ENCODE assay signal across 1 cellular context in genomic region chr20:35953411-35954199, GRCh38.
TF ChIP-seq lines count a peak whose summit lies in the region.

No MANE protein-coding gene starts in this region.

TF ChIP-seq in WTC11, 78 proteins besides CTCF, POLR2A, EP300 and RAD21 (continued from another document):
- TF ChIP-seq, protein P1, sequence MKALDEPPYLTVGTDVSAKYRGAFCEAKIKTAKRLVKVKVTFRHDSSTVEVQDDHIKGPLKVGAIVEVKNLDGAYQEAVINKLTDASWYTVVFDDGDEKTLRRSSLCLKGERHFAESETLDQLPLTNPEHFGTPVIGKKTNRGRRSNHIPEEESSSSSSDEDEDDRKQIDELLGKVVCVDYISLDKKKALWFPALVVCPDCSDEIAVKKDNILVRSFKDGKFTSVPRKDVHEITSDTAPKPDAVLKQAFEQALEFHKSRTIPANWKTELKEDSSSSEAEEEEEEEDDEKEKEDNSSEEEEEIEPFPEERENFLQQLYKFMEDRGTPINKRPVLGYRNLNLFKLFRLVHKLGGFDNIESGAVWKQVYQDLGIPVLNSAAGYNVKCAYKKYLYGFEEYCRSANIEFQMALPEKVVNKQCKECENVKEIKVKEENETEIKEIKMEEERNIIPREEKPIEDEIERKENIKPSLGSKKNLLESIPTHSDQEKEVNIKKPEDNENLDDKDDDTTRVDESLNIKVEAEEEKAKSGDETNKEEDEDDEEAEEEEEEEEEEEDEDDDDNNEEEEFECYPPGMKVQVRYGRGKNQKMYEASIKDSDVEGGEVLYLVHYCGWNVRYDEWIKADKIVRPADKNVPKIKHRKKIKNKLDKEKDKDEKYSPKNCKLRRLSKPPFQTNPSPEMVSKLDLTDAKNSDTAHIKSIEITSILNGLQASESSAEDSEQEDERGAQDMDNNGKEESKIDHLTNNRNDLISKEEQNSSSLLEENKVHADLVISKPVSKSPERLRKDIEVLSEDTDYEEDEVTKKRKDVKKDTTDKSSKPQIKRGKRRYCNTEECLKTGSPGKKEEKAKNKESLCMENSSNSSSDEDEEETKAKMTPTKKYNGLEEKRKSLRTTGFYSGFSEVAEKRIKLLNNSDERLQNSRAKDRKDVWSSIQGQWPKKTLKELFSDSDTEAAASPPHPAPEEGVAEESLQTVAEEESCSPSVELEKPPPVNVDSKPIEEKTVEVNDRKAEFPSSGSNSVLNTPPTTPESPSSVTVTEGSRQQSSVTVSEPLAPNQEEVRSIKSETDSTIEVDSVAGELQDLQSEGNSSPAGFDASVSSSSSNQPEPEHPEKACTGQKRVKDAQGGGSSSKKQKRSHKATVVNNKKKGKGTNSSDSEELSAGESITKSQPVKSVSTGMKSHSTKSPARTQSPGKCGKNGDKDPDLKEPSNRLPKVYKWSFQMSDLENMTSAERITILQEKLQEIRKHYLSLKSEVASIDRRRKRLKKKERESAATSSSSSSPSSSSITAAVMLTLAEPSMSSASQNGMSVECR (CRISPR knock-in tag; IDR thresholded peaks at IDR 0.05; ENCODE audit: borderline replicate concordance): peak; percentile 48; the same call in 1 of the 2 replicates
- TF ChIP-seq TP53 (CRISPR knock-in tag; IDR thresholded peaks at IDR 0.05) (no peak), ZNF425 (CRISPR knock-in tag; conservative IDR thresholded peaks at IDR 0.05) (no peak), CBFB (CRISPR knock-in tag; IDR thresholded peaks at IDR 0.05; ENCODE audit: low read depth) (no peak), KAT7 (CRISPR knock-in tag; IDR thresholded peaks at IDR 0.05; ENCODE audit: borderline replicate concordance) (peak; percentile 88; the same call in 1 of the 2 replicates), ZNF423 (CRISPR knock-in tag; IDR thresholded peaks at IDR 0.05) (no peak), NFYB (CRISPR knock-in tag; conservative IDR thresholded peaks at IDR 0.05; ENCODE audit: low read depth) (no peak), CREB1 (CRISPR knock-in tag; IDR thresholded peaks at IDR 0.05) (no peak), PRRX2 (CRISPR knock-in tag; IDR thresholded peaks at IDR 0.05) (no peak), MAX (CRISPR knock-in tag; IDR thresholded peaks at IDR 0.05) (no peak), OVOL2 (CRISPR knock-in tag; IDR thresholded peaks at IDR 0.05; ENCODE audit: borderline replicate concordance) (no peak), MXD4 (CRISPR knock-in tag; IDR thresholded peaks at IDR 0.05; ENCODE audit: borderline replicate concordance) (no peak), GABPB1 (CRISPR knock-in tag; IDR thresholded peaks at IDR 0.05) (peak; percentile 15), NFATC4 (CRISPR knock-in tag; IDR thresholded peaks at IDR 0.05) (no peak), ZNF263 (CRISPR knock-in tag; IDR thresholded peaks at IDR 0.05; ENCODE audit: low read depth) (peak; percentile 63; the same call in 1 of the 2 replicates), JUN (CRISPR knock-in tag; IDR thresholded peaks at IDR 0.05) (no peak), ERG (CRISPR knock-in tag; IDR thresholded peaks at IDR 0.05) (no peak), ZNF317 (CRISPR knock-in tag; IDR thresholded peaks at IDR 0.05; ENCODE audit: borderline replicate concordance, low read depth) (no peak), ELF4 (CRISPR knock-in tag; IDR thresholded peaks at IDR 0.05; ENCODE audit: low read depth) (0 out of 2 replicates have a peak, but pooled peaks have one; percentile 57), USF2 (CRISPR knock-in tag; IDR thresholded peaks at IDR 0.05) (no peak), NFE2L1 (CRISPR knock-in tag; IDR thresholded peaks at IDR 0.05) (no peak; the same call in 1 of the 2 replicates)
- TF ChIP-seq, protein P2, sequence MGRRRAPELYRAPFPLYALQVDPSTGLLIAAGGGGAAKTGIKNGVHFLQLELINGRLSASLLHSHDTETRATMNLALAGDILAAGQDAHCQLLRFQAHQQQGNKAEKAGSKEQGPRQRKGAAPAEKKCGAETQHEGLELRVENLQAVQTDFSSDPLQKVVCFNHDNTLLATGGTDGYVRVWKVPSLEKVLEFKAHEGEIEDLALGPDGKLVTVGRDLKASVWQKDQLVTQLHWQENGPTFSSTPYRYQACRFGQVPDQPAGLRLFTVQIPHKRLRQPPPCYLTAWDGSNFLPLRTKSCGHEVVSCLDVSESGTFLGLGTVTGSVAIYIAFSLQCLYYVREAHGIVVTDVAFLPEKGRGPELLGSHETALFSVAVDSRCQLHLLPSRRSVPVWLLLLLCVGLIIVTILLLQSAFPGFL (CRISPR knock-in tag; IDR thresholded peaks at IDR 0.05; ENCODE audit: borderline replicate concordance): peak; percentile 91; the same call in 1 of the 2 replicates
- TF ChIP-seq, protein P3, sequence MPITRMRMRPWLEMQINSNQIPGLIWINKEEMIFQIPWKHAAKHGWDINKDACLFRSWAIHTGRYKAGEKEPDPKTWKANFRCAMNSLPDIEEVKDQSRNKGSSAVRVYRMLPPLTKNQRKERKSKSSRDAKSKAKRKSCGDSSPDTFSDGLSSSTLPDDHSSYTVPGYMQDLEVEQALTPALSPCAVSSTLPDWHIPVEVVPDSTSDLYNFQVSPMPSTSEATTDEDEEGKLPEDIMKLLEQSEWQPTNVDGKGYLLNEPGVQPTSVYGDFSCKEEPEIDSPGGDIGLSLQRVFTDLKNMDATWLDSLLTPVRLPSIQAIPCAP (CRISPR knock-in tag; IDR thresholded peaks at IDR 0.05): no peak
- TF ChIP-seq, protein P4, sequence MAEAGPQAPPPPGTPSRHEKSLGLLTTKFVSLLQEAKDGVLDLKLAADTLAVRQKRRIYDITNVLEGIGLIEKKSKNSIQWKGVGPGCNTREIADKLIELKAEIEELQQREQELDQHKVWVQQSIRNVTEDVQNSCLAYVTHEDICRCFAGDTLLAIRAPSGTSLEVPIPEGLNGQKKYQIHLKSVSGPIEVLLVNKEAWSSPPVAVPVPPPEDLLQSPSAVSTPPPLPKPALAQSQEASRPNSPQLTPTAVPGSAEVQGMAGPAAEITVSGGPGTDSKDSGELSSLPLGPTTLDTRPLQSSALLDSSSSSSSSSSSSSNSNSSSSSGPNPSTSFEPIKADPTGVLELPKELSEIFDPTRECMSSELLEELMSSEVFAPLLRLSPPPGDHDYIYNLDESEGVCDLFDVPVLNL (CRISPR knock-in tag; IDR thresholded peaks at IDR 0.05; ENCODE audit: borderline replicate concordance, low read depth): no peak
- TF ChIP-seq, protein P5, sequence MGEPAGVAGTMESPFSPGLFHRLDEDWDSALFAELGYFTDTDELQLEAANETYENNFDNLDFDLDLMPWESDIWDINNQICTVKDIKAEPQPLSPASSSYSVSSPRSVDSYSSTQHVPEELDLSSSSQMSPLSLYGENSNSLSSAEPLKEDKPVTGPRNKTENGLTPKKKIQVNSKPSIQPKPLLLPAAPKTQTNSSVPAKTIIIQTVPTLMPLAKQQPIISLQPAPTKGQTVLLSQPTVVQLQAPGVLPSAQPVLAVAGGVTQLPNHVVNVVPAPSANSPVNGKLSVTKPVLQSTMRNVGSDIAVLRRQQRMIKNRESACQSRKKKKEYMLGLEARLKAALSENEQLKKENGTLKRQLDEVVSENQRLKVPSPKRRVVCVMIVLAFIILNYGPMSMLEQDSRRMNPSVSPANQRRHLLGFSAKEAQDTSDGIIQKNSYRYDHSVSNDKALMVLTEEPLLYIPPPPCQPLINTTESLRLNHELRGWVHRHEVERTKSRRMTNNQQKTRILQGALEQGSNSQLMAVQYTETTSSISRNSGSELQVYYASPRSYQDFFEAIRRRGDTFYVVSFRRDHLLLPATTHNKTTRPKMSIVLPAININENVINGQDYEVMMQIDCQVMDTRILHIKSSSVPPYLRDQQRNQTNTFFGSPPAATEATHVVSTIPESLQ (CRISPR knock-in tag; IDR thresholded peaks at IDR 0.05): no peak
- TF ChIP-seq, protein P6, sequence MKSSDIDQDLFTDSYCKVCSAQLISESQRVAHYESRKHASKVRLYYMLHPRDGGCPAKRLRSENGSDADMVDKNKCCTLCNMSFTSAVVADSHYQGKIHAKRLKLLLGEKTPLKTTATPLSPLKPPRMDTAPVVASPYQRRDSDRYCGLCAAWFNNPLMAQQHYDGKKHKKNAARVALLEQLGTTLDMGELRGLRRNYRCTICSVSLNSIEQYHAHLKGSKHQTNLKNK (CRISPR knock-in tag; IDR thresholded peaks at IDR 0.05): no peak
- TF ChIP-seq, protein P7, sequence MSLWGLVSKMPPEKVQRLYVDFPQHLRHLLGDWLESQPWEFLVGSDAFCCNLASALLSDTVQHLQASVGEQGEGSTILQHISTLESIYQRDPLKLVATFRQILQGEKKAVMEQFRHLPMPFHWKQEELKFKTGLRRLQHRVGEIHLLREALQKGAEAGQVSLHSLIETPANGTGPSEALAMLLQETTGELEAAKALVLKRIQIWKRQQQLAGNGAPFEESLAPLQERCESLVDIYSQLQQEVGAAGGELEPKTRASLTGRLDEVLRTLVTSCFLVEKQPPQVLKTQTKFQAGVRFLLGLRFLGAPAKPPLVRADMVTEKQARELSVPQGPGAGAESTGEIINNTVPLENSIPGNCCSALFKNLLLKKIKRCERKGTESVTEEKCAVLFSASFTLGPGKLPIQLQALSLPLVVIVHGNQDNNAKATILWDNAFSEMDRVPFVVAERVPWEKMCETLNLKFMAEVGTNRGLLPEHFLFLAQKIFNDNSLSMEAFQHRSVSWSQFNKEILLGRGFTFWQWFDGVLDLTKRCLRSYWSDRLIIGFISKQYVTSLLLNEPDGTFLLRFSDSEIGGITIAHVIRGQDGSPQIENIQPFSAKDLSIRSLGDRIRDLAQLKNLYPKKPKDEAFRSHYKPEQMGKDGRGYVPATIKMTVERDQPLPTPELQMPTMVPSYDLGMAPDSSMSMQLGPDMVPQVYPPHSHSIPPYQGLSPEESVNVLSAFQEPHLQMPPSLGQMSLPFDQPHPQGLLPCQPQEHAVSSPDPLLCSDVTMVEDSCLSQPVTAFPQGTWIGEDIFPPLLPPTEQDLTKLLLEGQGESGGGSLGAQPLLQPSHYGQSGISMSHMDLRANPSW (CRISPR knock-in tag; conservative IDR thresholded peaks at IDR 0.05; ENCODE audit: low read depth): no peak
TF ChIP-seq in WTC11: peak in this region for 17.
